ENCODE assay signal across 17 cellular contexts in the genomic region with DNA sequence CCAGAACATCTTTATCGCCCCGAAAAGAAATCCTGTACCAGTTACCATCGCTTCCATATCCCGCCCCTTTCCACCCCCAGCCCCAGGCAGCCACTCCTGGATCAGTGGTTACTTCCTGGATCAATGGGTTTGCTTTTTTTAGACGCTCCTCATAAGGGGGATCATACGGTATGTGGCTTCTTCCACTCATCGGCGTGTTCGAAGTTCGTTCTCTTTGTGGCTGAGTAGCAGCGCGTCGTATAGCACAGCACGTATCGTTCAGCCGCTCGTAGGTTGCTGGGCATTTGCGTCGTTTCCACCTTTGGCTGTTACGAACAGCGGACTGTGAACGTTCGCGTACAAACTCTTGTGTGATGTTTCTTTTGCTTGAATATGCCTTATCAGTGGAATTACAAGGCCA. TPM values are rescaled to one million over a fixed set of nuclear protein-coding genes. Genes with fewer than 3 reads are reported as not detected.
A peak's percentile ranks its signal among the peaks of the same experiment; 100 is the strongest.
DNase-seq lines count a peak whose midpoint lies in the region; ATAC-seq, FAIRE-seq and TF ChIP-seq lines count a peak whose summit lies in the region.
"Had no signal": no experiment of that assay in that cellular context is flagged by ENCODE, and none has a peak within 500 bp of the region (broad histone marks: within the 10 kb centered on the region; RNA-seq: fewer than 3 reads in every experiment).

No MANE protein-coding gene starts in this region.

- H3K9ac ChIP-seq in astrocyte (ENCODE audit: low read length): no peak overlapping the region

- no peak for FAIRE-seq in astrocyte (lab: Jason Lieb, UNC)
- FAIRE-seq: colon, GM19239 had no signal

- H3K4me3 ChIP-seq in GM23338 (no peak overlapping the region), astrocyte (ENCODE audit: insufficient read depth, low read depth, low read length) (no peak overlapping the region)

- H4K20me1 ChIP-seq in GM23338 (replicated peaks; ENCODE audit: insufficient read depth) (no peaks in the 10 kb centered on the region; the same call in 1 of the 2 replicates), astrocyte (ENCODE audit: insufficient read depth, low read length) (peaks cover 47% of the 10 kb centered on the region)

- H3K4me1 ChIP-seq in GM23338 (ENCODE audit: insufficient read depth): 0 out of 2 replicates have a peak, but pooled peaks cover 2% of the 10 kb centered on the region
- peaks cover 16% of the 10 kb centered on the region for H3K4me1 ChIP-seq in astrocyte (ENCODE audit: insufficient read depth, low read length)

- no peaks in the 10 kb centered on the region for H3F3A ChIP-seq in GM23338 (replicated peaks; ENCODE audit: low read depth)

- H3K9me3 Mint-ChIP-seq in activated CD4-positive, alpha-beta T cell treated with anti-CD3 and anti-CD28 coated beads, Interleukin-2, amount 10 ng/mL, durations not matched to agents 24 days and 14 days: no peaks in the 10 kb centered on the region
- peaks cover 2% of the 10 kb centered on the region for H3K9me3 Mint-ChIP-seq in GM23338
- H3K9me3 Mint-ChIP-seq in astrocyte (ENCODE audit: unreplicated experiment): no peaks in the 10 kb centered on the region
- H3K9me3 Mint-ChIP-seq in neural crest cell: no peaks in the 10 kb centered on the region

- H3K36me3 ChIP-seq in GM23338 (ENCODE audit: insufficient read depth) (no peaks in the 10 kb centered on the region), astrocyte (ENCODE audit: insufficient read depth, low read length) (no peaks in the 10 kb centered on the region)

- peaks cover 45% of the 10 kb centered on the region for H3K79me2 ChIP-seq in GM23338 (replicated peaks; ENCODE audit: insufficient read depth)
- peaks cover 61% of the 10 kb centered on the region for H3K79me2 ChIP-seq in astrocyte (ENCODE audit: insufficient read depth, low read length)

- H3K36me3 Mint-ChIP-seq in activated CD4-positive, alpha-beta T cell treated with anti-CD3 and anti-CD28 coated beads, Interleukin-2, amount 10 ng/mL, durations not matched to agents 24 days and 14 days (ENCODE audit: low read depth): peaks cover 23% of the 10 kb centered on the region
- H3K36me3 Mint-ChIP-seq in GM23338 (ENCODE audit: low read depth): peaks cover 43% of the 10 kb centered on the region
- H3K36me3 Mint-ChIP-seq in astrocyte (ENCODE audit: low read depth, unreplicated experiment): peaks cover 3% of the 10 kb centered on the region
- peaks cover 2% of the 10 kb centered on the region for H3K36me3 Mint-ChIP-seq in neural crest cell (ENCODE audit: low read depth)

- in situ Hi-C loops in GM13976 (cut with MboI; ENCODE audit: low sequenced_read_pairs, unreplicated experiment): no loop called here

- H3K27me3 ChIP-seq in GM23338 (ENCODE audit: insufficient read depth) (no peaks in the 10 kb centered on the region), astrocyte (ENCODE audit: insufficient read depth, low read length) (no peaks in the 10 kb centered on the region)
- H3K27me3 ChIP-seq: MG63 had no signal

- H3K9me2 ChIP-seq in GM23338 (ENCODE audit: insufficient read depth): no peaks in the 10 kb centered on the region

- H3K9me3 ChIP-seq in astrocyte (ENCODE audit: insufficient read depth, low read depth, low read length): no peaks in the 10 kb centered on the region
- H3K9me3 ChIP-seq: MG63 had no signal

- DNase-seq in activated CD4-positive, alpha-beta T cell treated with anti-CD3 and anti-CD28 coated beads, Interleukin-2, amount 10 ng/mL, durations not matched to agents 24 days and 14 days: no peak
- DNase-seq in activated CD4-positive, alpha-beta T cell treated with anti-CD3 and anti-CD28 coated beads for 48 hours: no peak
- DNase-seq in GM23338 (ENCODE audit: low spot score) (no peak), astrocyte (ENCODE audit: low read depth) (no peak), neural crest cell (ENCODE audit: low read depth, low spot score) (no peak), GM13976 (ENCODE audit: low spot score) (no peak), occipital lobe (lab: John Stamatoyannopoulos, UW) (no peak)
- DNase-seq in effector CD8-positive, alpha-beta T cell (lab: John Stamatoyannopoulos, UW): no peak
- DNase-seq: ACHN; MG63; NCI-H2081 treated with DMSO at 0.1 percent for 48 hours; retina; stimulated activated CD4-positive, alpha-beta T cell treated with anti-CD3 and anti-CD28 coated beads, Interleukin-1b, Interleukin-23, amount 100 ng/mL, for 48 hours; trophoblast cell had no signal

- peak overlapping the region; percentile 66 for H3K27ac Mint-ChIP-seq in activated CD4-positive, alpha-beta T cell treated with anti-CD3 and anti-CD28 coated beads, Interleukin-2, amount 10 ng/mL, durations not matched to agents 24 days and 14 days
- H3K27ac Mint-ChIP-seq in GM23338: no peak overlapping the region
- peak overlapping the region; percentile 77 for H3K27ac Mint-ChIP-seq in astrocyte (ENCODE audit: unreplicated experiment)
- peak overlapping the region; percentile 69 for H3K27ac Mint-ChIP-seq in neural crest cell (ENCODE audit: unreplicated experiment)

- ATAC-seq in GM23338: no peak

- H3K27me3 Mint-ChIP-seq in activated CD4-positive, alpha-beta T cell treated with anti-CD3 and anti-CD28 coated beads, Interleukin-2, amount 10 ng/mL, durations not matched to agents 24 days and 14 days: peaks cover 2% of the 10 kb centered on the region
- H3K27me3 Mint-ChIP-seq in GM23338 (ENCODE audit: insufficient read depth, low read depth, poor library complexity) (peaks cover 15% of the 10 kb centered on the region), astrocyte (ENCODE audit: low read depth, unreplicated experiment) (no peaks in the 10 kb centered on the region), neural crest cell (ENCODE audit: low read depth) (peaks cover 4% of the 10 kb centered on the region)

- H3K4me2 ChIP-seq in GM23338 (no peak overlapping the region), astrocyte (ENCODE audit: low read length) (no peak overlapping the region)

- H3K4me3 Mint-ChIP-seq in activated CD4-positive, alpha-beta T cell treated with anti-CD3 and anti-CD28 coated beads, Interleukin-2, amount 10 ng/mL, durations not matched to agents 24 days and 14 days: peak overlapping the region; percentile 92
- peak overlapping the region; percentile 86 for H3K4me3 Mint-ChIP-seq in GM23338
- H3K4me3 Mint-ChIP-seq in astrocyte (ENCODE audit: unreplicated experiment): peak overlapping the region; percentile 46
- H3K4me3 Mint-ChIP-seq in neural crest cell: peak overlapping the region; percentile 88

- H3K27ac ChIP-seq in GM23338 (ENCODE audit: low read depth) (no peak overlapping the region), astrocyte (ENCODE audit: low read depth, low read length) (no peak overlapping the region)
- H3K27ac ChIP-seq: RWPE1 had no signal

- H3K4me1 Mint-ChIP-seq in activated CD4-positive, alpha-beta T cell treated with anti-CD3 and anti-CD28 coated beads, Interleukin-2, amount 10 ng/mL, durations not matched to agents 24 days and 14 days: peaks cover 21% of the 10 kb centered on the region
- peaks cover 6% of the 10 kb centered on the region for H3K4me1 Mint-ChIP-seq in GM23338
- H3K4me1 Mint-ChIP-seq in astrocyte (ENCODE audit: low read depth, unreplicated experiment): peaks cover 5% of the 10 kb centered on the region
- peaks cover 18% of the 10 kb centered on the region for H3K4me1 Mint-ChIP-seq in neural crest cell

- intact Hi-C loops in activated CD4-positive, alpha-beta T cell treated with anti-CD3 and anti-CD28 coated beads, Interleukin-2, amount 10 ng/mL, durations not matched to agents 24 days and 14 days (cut with micrococcal nuclease): no loop called here

- H2AFZ ChIP-seq in GM23338 (no peak overlapping the region), astrocyte (ENCODE audit: low read depth, low read length) (no peak overlapping the region)

- no peak for TF ChIP-seq CTCF in GM23338 (conservative IDR thresholded peaks at IDR 0.05; ENCODE audit: low read depth in 2 of 2)
- no peak for TF ChIP-seq CTCF in astrocyte (IDR thresholded peaks at IDR 0.05; ENCODE audit: insufficient read depth, low read depth, low read length)
- no peak for TF ChIP-seq CTCF in neural crest cell (conservative IDR thresholded peaks at IDR 0.05)
- no peak for TF ChIP-seq CTCF in GM13976 (IDR thresholded peaks at IDR 0.05; ENCODE audit: borderline replicate concordance, control extremely low read depth, extremely low read depth, insufficient read depth, missing control alignments)

TF ChIP-seq in GM23338, 12 proteins besides CTCF, POLR2A, EP300 and RAD21 (continues in another document):
- TF ChIP-seq EZH2phosphoT487 (IDR thresholded peaks at IDR 0.05; ENCODE audit: unreplicated experiment) (no peak), ZNF331 (CRISPR knock-in tag; IDR thresholded peaks at IDR 0.05; ENCODE audit: low read depth) (no peak), EZH2 (IDR thresholded peaks at IDR 0.05; ENCODE audit: low read depth, unreplicated experiment) (no peak), STAT1 (IDR thresholded peaks at IDR 0.05; ENCODE audit: unreplicated experiment) (no peak), JUNB (IDR thresholded peaks at IDR 0.05; ENCODE audit: unreplicated experiment) (no peak), NANOG (IDR thresholded peaks at IDR 0.05; ENCODE audit: borderline replicate concordance) (no peak), ZNF114 (CRISPR knock-in tag; IDR thresholded peaks at IDR 0.05) (no peak), POLR2AphosphoS5 (IDR thresholded peaks at IDR 0.05; ENCODE audit: low read depth) (no peak), CREB1 (CRISPR knock-in tag; IDR thresholded peaks at IDR 0.05; ENCODE audit: low read depth) (no peak)
- TF ChIP-seq, protein P1, sequence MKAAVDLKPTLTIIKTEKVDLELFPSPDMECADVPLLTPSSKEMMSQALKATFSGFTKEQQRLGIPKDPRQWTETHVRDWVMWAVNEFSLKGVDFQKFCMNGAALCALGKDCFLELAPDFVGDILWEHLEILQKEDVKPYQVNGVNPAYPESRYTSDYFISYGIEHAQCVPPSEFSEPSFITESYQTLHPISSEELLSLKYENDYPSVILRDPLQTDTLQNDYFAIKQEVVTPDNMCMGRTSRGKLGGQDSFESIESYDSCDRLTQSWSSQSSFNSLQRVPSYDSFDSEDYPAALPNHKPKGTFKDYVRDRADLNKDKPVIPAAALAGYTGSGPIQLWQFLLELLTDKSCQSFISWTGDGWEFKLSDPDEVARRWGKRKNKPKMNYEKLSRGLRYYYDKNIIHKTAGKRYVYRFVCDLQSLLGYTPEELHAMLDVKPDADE (IDR thresholded peaks at IDR 0.05): no peak

RNA-seq across cellular contexts. Expression of a gene that starts 1.8 kb away (rescaled TPM):
- total RNA-seq in activated CD4-positive, alpha-beta T cell treated with anti-CD3 and anti-CD28 coated beads, Interleukin-2, amount 10 ng/mL, durations not matched to agents 24 days and 14 days: 49.6 and 53.3 TPM in 2 replicates
- total RNA-seq in GM23338 (2014; rRNA removed; shearing (Covaris generic)): 32.7 and 42.4 TPM in 2 replicates
- 54.7 and 58.5 TPM in 2 replicates for polyA plus RNA-seq in GM23338 (2016; fragmentation: Nextera tagmentation; extraction: Ambion mirVana)
- total RNA-seq in astrocyte (15.7 and 16.5 TPM in 2 replicates), neural crest cell (36.4 and 40.4 TPM in 2 replicates), occipital lobe (6.2 TPM)

RNA-seq across cellular contexts. Expression of a gene that starts 2.0 kb away (rescaled TPM):
- total RNA-seq in activated CD4-positive, alpha-beta T cell treated with anti-CD3 and anti-CD28 coated beads, Interleukin-2, amount 10 ng/mL, durations not matched to agents 24 days and 14 days: 51.7 and 55.5 TPM in 2 replicates
- total RNA-seq in GM23338 (2014; rRNA removed; shearing (Covaris generic)): 18.3 and 19.3 TPM in 2 replicates
- 12.4 and 13.0 TPM in 2 replicates for polyA plus RNA-seq in GM23338 (2016; fragmentation: Nextera tagmentation; extraction: Ambion mirVana)
- total RNA-seq in astrocyte (8.2 and 10.2 TPM in 2 replicates), neural crest cell (27.7 and 33.3 TPM in 2 replicates), occipital lobe (7.6 TPM)
